Comparison of ENCODE assay signal across 1 cellular context in the genomic region with DNA sequence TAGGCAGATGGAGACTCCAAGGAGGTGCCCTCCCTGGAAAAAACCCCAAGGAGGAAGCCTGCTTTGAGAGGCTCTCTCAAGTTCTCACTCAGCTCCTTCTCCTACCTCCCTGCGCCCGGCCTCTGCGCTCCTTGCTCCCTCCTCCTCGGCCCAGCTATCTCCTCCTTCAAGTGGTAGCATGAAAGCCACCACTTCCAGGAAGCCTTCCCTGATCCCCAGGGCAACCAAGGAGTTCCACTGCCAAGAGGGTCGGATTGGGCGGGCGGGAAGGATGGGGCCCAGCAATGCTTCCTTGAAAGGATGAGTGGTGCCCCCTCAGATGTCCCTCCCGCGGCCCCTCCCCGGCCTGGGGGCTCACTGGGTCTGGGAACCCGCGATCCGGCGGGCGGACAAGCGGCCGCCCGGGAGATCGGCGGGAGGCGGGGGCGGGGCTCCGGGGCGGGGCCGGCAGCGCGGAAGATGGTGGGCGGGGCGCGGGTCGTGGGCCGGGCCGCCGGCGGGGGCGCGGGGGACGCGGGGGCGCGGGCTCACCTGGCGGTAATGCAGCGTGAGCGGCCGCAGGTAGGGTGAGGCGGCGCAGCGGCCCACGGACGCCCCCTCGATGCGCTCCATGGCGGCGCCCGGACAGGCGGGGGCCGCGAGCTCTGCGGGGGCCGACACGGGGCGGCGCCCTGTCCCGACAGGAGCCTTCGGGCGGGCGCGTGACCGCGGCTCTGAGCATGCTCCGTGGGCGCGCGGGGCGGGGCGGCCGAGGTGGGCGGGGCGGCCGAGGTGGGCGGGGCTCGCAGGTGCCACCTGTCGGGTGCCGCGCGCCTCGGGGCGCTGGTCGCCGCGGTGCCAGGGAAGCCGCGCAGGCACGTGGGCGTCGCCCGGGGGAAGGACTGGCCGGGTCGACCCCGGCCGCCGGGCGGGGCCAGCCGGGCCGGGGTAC.
TF ChIP-seq lines count a peak whose summit lies in the region.

A gene (minus strand): TSS at position 715 of the 931 bp plus-strand sequence. CDS start 103 bp downstream, at position 612.

TF ChIP-seq in GM12878, 131 proteins besides CTCF, POLR2A, EP300 and RAD21 (continued from another document):
- TF ChIP-seq, protein P1, sequence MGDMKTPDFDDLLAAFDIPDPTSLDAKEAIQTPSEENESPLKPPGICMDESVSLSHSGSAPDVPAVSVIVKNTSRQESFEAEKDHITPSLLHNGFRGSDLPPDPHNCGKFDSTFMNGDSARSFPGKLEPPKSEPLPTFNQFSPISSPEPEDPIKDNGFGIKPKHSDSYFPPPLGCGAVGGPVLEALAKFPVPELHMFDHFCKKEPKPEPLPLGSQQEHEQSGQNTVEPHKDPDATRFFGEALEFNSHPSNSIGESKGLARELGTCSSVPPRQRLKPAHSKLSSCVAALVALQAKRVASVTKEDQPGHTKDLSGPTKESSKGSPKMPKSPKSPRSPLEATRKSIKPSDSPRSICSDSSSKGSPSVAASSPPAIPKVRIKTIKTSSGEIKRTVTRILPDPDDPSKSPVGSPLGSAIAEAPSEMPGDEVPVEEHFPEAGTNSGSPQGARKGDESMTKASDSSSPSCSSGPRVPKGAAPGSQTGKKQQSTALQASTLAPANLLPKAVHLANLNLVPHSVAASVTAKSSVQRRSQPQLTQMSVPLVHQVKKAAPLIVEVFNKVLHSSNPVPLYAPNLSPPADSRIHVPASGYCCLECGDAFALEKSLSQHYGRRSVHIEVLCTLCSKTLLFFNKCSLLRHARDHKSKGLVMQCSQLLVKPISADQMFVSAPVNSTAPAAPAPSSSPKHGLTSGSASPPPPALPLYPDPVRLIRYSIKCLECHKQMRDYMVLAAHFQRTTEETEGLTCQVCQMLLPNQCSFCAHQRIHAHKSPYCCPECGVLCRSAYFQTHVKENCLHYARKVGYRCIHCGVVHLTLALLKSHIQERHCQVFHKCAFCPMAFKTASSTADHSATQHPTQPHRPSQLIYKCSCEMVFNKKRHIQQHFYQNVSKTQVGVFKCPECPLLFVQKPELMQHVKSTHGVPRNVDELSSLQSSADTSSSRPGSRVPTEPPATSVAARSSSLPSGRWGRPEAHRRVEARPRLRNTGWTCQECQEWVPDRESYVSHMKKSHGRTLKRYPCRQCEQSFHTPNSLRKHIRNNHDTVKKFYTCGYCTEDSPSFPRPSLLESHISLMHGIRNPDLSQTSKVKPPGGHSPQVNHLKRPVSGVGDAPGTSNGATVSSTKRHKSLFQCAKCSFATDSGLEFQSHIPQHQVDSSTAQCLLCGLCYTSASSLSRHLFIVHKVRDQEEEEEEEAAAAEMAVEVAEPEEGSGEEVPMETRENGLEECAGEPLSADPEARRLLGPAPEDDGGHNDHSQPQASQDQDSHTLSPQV (IDR thresholded peaks at IDR 0.05): no peak
- TF ChIP-seq, protein P2, sequence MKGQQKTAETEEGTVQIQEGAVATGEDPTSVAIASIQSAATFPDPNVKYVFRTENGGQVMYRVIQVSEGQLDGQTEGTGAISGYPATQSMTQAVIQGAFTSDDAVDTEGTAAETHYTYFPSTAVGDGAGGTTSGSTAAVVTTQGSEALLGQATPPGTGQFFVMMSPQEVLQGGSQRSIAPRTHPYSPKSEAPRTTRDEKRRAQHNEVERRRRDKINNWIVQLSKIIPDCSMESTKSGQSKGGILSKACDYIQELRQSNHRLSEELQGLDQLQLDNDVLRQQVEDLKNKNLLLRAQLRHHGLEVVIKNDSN (IDR thresholded peaks at IDR 0.05; ENCODE audit: borderline replicate concordance, extremely low read length, insufficient read depth, low read depth, low read length): peak; percentile 69
- TF ChIP-seq JUND (IDR thresholded peaks at IDR 0.05; ENCODE audit: low read depth, low read length) (no peak), CBX5 (IDR thresholded peaks at IDR 0.05; ENCODE audit: low read depth) (no peak), BCL11A (IDR thresholded peaks at IDR 0.05; ENCODE audit: low read depth, low read length) (no peak), KLF5 (IDR thresholded peaks at IDR 0.05; ENCODE audit: partially characterized antibody) (no peak), LARP7 (IDR thresholded peaks at IDR 0.05) (no peak), KDM1A (IDR thresholded peaks at IDR 0.05; ENCODE audit: borderline replicate concordance) (no peak), SPI1 (IDR thresholded peaks at IDR 0.05; ENCODE audit: borderline replicate concordance, insufficient read depth, low read depth, low read length) (no peak), MEF2A (IDR thresholded peaks at IDR 0.05; ENCODE audit: insufficient read depth, low read depth, low read length) (no peak), HDGF (IDR thresholded peaks at IDR 0.05) (no peak), POLR2AphosphoS5 (IDR thresholded peaks at IDR 0.05; ENCODE audit: low read length) (no peak), SMARCA5 (IDR thresholded peaks at IDR 0.05) (peak; percentile 44; the same call in 1 of the 2 replicates), BACH1 (IDR thresholded peaks at IDR 0.05; ENCODE audit: borderline replicate concordance) (peak; percentile 72), EGR1 (IDR thresholded peaks at IDR 0.05; ENCODE audit: borderline replicate concordance in 1 of 2, low read depth in 2 of 2, low read length in 2 of 2) (peak in 1 of 2 experiments; percentile 68; a peak in 2 of 3 replicates), NRF1 (conservative IDR thresholded peaks at IDR 0.05; ENCODE audit: low read depth, low read length) (peak; percentile 33; the same call in 1 of the 2 replicates), FOXM1 (IDR thresholded peaks at IDR 0.05; ENCODE audit: low read depth, low read length) (no peak), YY1 (IDR thresholded peaks at IDR 0.05; ENCODE audit: low read depth, low read length) (peak; percentile 39; the same call in 1 of the 2 replicates), MXI1 (IDR thresholded peaks at IDR 0.05; ENCODE audit: low read depth, low read length) (no peak), BHLHE40 (IDR thresholded peaks at IDR 0.05; ENCODE audit: borderline replicate concordance in 1 of 2, low read depth in 2 of 2, low read length in 1 of 2) (peak in 1 of 2 experiments; percentile 75; a peak in 1 of 4 replicates), CBFB (IDR thresholded peaks at IDR 0.05; ENCODE audit: low read depth) (no peak), ZNF622 (IDR thresholded peaks at IDR 0.05) (no peak), NR2C1 (IDR thresholded peaks at IDR 0.05) (no peak), ZNF384 (IDR thresholded peaks at IDR 0.05; ENCODE audit: borderline replicate concordance, low read depth, low read length) (no peak)
- TF ChIP-seq, protein P3, sequence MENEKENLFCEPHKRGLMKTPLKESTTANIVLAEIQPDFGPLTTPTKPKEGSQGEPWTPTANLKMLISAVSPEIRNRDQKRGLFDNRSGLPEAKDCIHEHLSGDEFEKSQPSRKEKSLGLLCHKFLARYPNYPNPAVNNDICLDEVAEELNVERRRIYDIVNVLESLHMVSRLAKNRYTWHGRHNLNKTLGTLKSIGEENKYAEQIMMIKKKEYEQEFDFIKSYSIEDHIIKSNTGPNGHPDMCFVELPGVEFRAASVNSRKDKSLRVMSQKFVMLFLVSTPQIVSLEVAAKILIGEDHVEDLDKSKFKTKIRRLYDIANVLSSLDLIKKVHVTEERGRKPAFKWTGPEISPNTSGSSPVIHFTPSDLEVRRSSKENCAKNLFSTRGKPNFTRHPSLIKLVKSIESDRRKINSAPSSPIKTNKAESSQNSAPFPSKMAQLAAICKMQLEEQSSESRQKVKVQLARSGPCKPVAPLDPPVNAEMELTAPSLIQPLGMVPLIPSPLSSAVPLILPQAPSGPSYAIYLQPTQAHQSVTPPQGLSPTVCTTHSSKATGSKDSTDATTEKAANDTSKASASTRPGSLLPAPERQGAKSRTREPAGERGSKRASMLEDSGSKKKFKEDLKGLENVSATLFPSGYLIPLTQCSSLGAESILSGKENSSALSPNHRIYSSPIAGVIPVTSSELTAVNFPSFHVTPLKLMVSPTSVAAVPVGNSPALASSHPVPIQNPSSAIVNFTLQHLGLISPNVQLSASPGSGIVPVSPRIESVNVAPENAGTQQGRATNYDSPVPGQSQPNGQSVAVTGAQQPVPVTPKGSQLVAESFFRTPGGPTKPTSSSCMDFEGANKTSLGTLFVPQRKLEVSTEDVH (IDR thresholded peaks at IDR 0.05; ENCODE audit: low read depth, partially characterized antibody): no peak
- TF ChIP-seq, protein P4, sequence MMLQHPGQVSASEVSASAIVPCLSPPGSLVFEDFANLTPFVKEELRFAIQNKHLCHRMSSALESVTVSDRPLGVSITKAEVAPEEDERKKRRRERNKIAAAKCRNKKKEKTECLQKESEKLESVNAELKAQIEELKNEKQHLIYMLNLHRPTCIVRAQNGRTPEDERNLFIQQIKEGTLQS (IDR thresholded peaks at IDR 0.05; ENCODE audit: borderline replicate concordance, extremely low read depth, low read depth, low read length): peak; percentile 43; the same call in 1 of the 2 replicates
- TF ChIP-seq, protein P5, sequence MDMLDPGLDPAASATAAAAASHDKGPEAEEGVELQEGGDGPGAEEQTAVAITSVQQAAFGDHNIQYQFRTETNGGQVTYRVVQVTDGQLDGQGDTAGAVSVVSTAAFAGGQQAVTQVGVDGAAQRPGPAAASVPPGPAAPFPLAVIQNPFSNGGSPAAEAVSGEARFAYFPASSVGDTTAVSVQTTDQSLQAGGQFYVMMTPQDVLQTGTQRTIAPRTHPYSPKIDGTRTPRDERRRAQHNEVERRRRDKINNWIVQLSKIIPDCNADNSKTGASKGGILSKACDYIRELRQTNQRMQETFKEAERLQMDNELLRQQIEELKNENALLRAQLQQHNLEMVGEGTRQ (IDR thresholded peaks at IDR 0.05; ENCODE audit: borderline replicate concordance, low read depth, low read length): peak; percentile 6; the same call in 1 of the 2 replicates
- TF ChIP-seq, protein P6, sequence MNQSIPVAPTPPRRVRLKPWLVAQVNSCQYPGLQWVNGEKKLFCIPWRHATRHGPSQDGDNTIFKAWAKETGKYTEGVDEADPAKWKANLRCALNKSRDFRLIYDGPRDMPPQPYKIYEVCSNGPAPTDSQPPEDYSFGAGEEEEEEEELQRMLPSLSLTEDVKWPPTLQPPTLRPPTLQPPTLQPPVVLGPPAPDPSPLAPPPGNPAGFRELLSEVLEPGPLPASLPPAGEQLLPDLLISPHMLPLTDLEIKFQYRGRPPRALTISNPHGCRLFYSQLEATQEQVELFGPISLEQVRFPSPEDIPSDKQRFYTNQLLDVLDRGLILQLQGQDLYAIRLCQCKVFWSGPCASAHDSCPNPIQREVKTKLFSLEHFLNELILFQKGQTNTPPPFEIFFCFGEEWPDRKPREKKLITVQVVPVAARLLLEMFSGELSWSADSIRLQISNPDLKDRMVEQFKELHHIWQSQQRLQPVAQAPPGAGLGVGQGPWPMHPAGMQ (IDR thresholded peaks at IDR 0.05; ENCODE audit: borderline replicate concordance): no peak
- TF ChIP-seq, protein P7, sequence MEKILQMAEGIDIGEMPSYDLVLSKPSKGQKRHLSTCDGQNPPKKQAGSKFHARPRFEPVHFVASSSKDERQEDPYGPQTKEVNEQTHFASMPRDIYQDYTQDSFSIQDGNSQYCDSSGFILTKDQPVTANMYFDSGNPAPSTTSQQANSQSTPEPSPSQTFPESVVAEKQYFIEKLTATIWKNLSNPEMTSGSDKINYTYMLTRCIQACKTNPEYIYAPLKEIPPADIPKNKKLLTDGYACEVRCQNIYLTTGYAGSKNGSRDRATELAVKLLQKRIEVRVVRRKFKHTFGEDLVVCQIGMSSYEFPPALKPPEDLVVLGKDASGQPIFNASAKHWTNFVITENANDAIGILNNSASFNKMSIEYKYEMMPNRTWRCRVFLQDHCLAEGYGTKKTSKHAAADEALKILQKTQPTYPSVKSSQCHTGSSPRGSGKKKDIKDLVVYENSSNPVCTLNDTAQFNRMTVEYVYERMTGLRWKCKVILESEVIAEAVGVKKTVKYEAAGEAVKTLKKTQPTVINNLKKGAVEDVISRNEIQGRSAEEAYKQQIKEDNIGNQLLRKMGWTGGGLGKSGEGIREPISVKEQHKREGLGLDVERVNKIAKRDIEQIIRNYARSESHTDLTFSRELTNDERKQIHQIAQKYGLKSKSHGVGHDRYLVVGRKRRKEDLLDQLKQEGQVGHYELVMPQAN (conservative IDR thresholded peaks at IDR 0.05): no peak
